Comparison of ENCODE assay signal across 2 cellular contexts in genomic region chr10:113001599-113002448, GRCh38.
TF ChIP-seq lines count a peak whose summit lies in the region.

No MANE protein-coding gene starts in this region.

TF ChIP-seq in A549, 52 proteins besides CTCF, POLR2A, EP300 and RAD21 (continued from another document):
- TF ChIP-seq ATOH8 (CRISPR knock-in tag; IDR thresholded peaks at IDR 0.05; ENCODE audit: low read depth), result no peak

TF ChIP-seq in IMR-90, 13 proteins besides CTCF, POLR2A, EP300 and RAD21 (continued from another document):
- TF ChIP-seq ELK1 (IDR thresholded peaks at IDR 0.05; ENCODE audit: borderline replicate concordance, low read depth, low read length), result no peak
- TF ChIP-seq NFE2L2 (IDR thresholded peaks at IDR 0.05; ENCODE audit: low read depth, low read length), result no peak
- TF ChIP-seq SMC3 (IDR thresholded peaks at IDR 0.05; ENCODE audit: low read depth, low read length), result no peak
- TF ChIP-seq CEBPB (IDR thresholded peaks at IDR 0.05; ENCODE audit: low read depth, low read length), result no peak
- no peak for TF ChIP-seq RCOR1 (IDR thresholded peaks at IDR 0.05; ENCODE audit: insufficient replicate concordance, low read length)
TF ChIP-seq in IMR-90: peak in this region for 1.
